ENCODE assay signal across 16 cellular contexts in genomic region chr11:64789331-64790204, GRCh38.
"Had no signal": no experiment of that assay in that cellular context is flagged by ENCODE, and none has a peak within 500 bp of the region (broad histone marks: within the 10 kb centered on the region; RNA-seq: fewer than 3 reads in every experiment).

No MANE protein-coding gene starts in this region.

- H3K36me3 ChIP-seq: prostate gland had no signal

- DNase-seq: activated CD4-positive, alpha-beta T cell treated with anti-CD3 and anti-CD28 coated beads for 1 hour; activated CD4-positive, alpha-beta T cell treated with anti-CD3 and anti-CD28 coated beads, Interleukin-2, amount 50 U/mL, for 48 hours; activated CD8-positive, alpha-beta memory T cell treated with anti-CD3 and anti-CD28 coated beads, Interleukin-2, amount 10 ng/mL, durations not matched to agents 7 days and 5 days; activated gamma-delta T cell; activated T-cell treated with anti-CD3 and anti-CD28 coated beads, Interleukin-2, amount 50 U/mL, for 24 hours; anterior cingulate cortex; foreskin melanocyte; islet precursor cell; midbrain; stimulated activated CD4-positive, alpha-beta T cell treated with anti-CD3 and anti-CD28 coated beads, Interleukin-4, amount 100 ng/mL, for 1 hour; stimulated activated CD8-positive, alpha-beta memory T cell treated with anti-CD3 and anti-CD28 coated beads, Interleukin-4, amount 100 ng/mL, for 48 hours; stomach; SW 1271 had no signal

- H3K4me3 ChIP-seq: prostate gland, stomach, thoracic aorta had no signal

- H3K4me1 ChIP-seq: prostate gland had no signal

- FAIRE-seq: urothelium cell line had no signal

- H3K27ac ChIP-seq: prostate gland, stomach, thoracic aorta had no signal

- H3K9me3 ChIP-seq: prostate gland, stomach, thoracic aorta had no signal

- H3K27me3 ChIP-seq: stomach had no signal
